Comparison of ENCODE assay signal across 15 cellular contexts in genomic region chr17:47176438-47176837, GRCh38. TPM values are rescaled to one million over a fixed set of nuclear protein-coding genes. Genes with fewer than 3 reads are reported as not detected.
DNase-seq lines count a peak whose midpoint lies in the region; ATAC-seq, FAIRE-seq and TF ChIP-seq lines count a peak whose summit lies in the region.
"Had no signal": no experiment of that assay in that cellular context is flagged by ENCODE, and none has a peak within 500 bp of the region (broad histone marks: within the 10 kb centered on the region; RNA-seq: fewer than 3 reads in every experiment).

No MANE protein-coding gene starts in this region.

- H3K4me3 ChIP-seq in K562: no peak overlapping the region
- H3K4me3 ChIP-seq in thyroid gland (replicated peaks in 1 of 3): no peak overlapping the region
- H3K4me3 ChIP-seq: HAP-1 had no signal

- no peaks in the 10 kb centered on the region; the same call in 1 of the 2 replicates for H4K20me1 ChIP-seq in K562 (replicated peaks; ENCODE audit: control insufficient read depth, insufficient read depth, low read length)

- H3K36me3 Mint-ChIP-seq in natural killer cell (no peaks in the 10 kb centered on the region), glutamatergic neuron (ENCODE audit: unreplicated experiment) (no peaks in the 10 kb centered on the region)
- H3K36me3 Mint-ChIP-seq in natural killer cell treated with Interleukin-12 subunit alpha and Interleukin-12 subunit beta and Interleukin-15 and Interleukin-18, amount 100 ng/mL, for 72 hours: peaks cover 17% of the 10 kb centered on the region

- H3K36me3 ChIP-seq in K562 (ENCODE audit: control insufficient read depth, insufficient read depth, low read length) (peaks cover 89% of the 10 kb centered on the region), thyroid gland (peaks cover 5 to 13% of the 10 kb centered on the region in 2 donors)

- H3K27me3 ChIP-seq in K562 (ENCODE audit: control insufficient read depth in 2 of 2, insufficient read depth in 2 of 2, low read length in 2 of 2) (no peaks in the 10 kb centered on the region), thyroid gland (no peaks in the 10 kb centered on the region)

- no peak for TF ChIP-seq EP300 in K562 (IDR thresholded peaks at IDR 0.05; ENCODE audit: low read length)

- H3K4me1 Mint-ChIP-seq in natural killer cell: peaks cover 35 to 47% of the 10 kb centered on the region in 2 donors
- peaks cover 35 to 40% of the 10 kb centered on the region in 2 donors for H3K4me1 Mint-ChIP-seq in natural killer cell treated with Interleukin-12 subunit alpha and Interleukin-12 subunit beta and Interleukin-15 and Interleukin-18, amount 100 ng/mL, for 72 hours (ENCODE audit: low read depth in 2 of 2)
- peaks cover 6% of the 10 kb centered on the region for H3K4me1 Mint-ChIP-seq in glutamatergic neuron (ENCODE audit: low read depth, unreplicated experiment)

- no peak for TF ChIP-seq RAD21 in K562 (CRISPR knock-in tag; conservative IDR thresholded peaks at IDR 0.05 in 1 of 2, IDR thresholded peaks at IDR 0.05 in 1 of 2)

- H3K4me2 ChIP-seq in K562 (ENCODE audit: insufficient read depth, low read length): no peak overlapping the region

- in situ Hi-C loops in K562 (cut with MboI): no loop called here

- H3K9me1 ChIP-seq in K562 (ENCODE audit: control insufficient read depth, insufficient read depth, low read length): no peaks in the 10 kb centered on the region

- H2AFZ ChIP-seq in K562 (ENCODE audit: low read depth, low read length): no peak overlapping the region

- no peak overlapping the region for H3K9ac ChIP-seq in K562 (ENCODE audit: insufficient read depth in 1 of 2, low read depth in 2 of 2, low read length in 2 of 2)

- peaks cover 99% of the 10 kb centered on the region for H3K79me2 ChIP-seq in K562 (ENCODE audit: control insufficient read depth, insufficient read depth, low read length)

- H3K27ac ChIP-seq in K562 (ENCODE audit: extremely low read depth, low read depth, low read length) (peak overlapping the region; percentile 45; the same call in 1 of the 3 replicates), thyroid gland (peak overlapping the region; percentile 88 to 90 (median 90))

- WGBS in K562 (ENCODE audit: insufficient coverage, low coverage, missing lambda C conversion rate): 39% methylated on average over 2 of the region's 2 CpGs
- 71 to 73% methylated on average over 2 of the region's 2 CpGs for WGBS in thyroid gland, 2 donors

- intact Hi-C loops in natural killer cell (cut with micrococcal nuclease): no loop called here
- intact Hi-C loops in K562 (cut with micrococcal nuclease): loop anchor here (5.0 kb wide), 1 partner anchor 36 kb away; no protein-coding TSS in a partner anchor
- intact Hi-C loops in thyroid gland (cut with DNase I): no loop called here

- H3K27ac Mint-ChIP-seq in natural killer cell (peak overlapping the region; percentile 10 to 34), glutamatergic neuron (ENCODE audit: unreplicated experiment) (no peak overlapping the region)
- peak overlapping the region in 1 of 2 donors; percentile 20 for H3K27ac Mint-ChIP-seq in natural killer cell treated with Interleukin-12 subunit alpha and Interleukin-12 subunit beta and Interleukin-15 and Interleukin-18, amount 100 ng/mL, for 72 hours

- DNase-seq in natural killer cell (no peak), OCI-M1 (lab: John Stamatoyannopoulos, UW) (peak; percentile 49), K562 (ENCODE audit: extremely low read depth in 1 of 4, low spot score in 3 of 4) (peak in 1 of 4 experiments; percentile 17), thyroid gland (no peak), glutamatergic neuron (no peak), NCI-H2107 (lab: John Stamatoyannopoulos, UW) (no peak)
- no peak for DNase-seq in natural killer cell treated with Interleukin-12 subunit alpha and Interleukin-12 subunit beta and Interleukin-15 and Interleukin-18, amount 100 ng/mL, for 72 hours (ENCODE audit: low spot score)
- no peak for DNase-seq in activated CD4-positive, CD25-positive, alpha-beta regulatory T cell treated with anti-CD3 and anti-CD28 coated beads, Interleukin-2, amount 50 U/mL, for 72 hours
- DNase-seq: Kasumi-1, MV-4-11, NCI-H1436, NCI-H2029 treated with DMSO at 0.1 percent for 48 hours, NCI-H524 treated with DMSO at 0.1 percent for 48 hours had no signal

- CTCF ChIA-PET in K562 (lab: Yijun Ruan, JAX; ENCODE audit: low intra/inter-chr PET ratio): no interaction called here

- no peak for TF ChIP-seq CTCF in natural killer cell (IDR thresholded peaks at IDR 0.05)
- TF ChIP-seq CTCF in K562 (IDR thresholded peaks at IDR 0.05 in 2 of 3, conservative IDR thresholded peaks at IDR 0.05 in 1 of 3; ENCODE audit: insufficient read depth in 2 of 3, low read depth in 1 of 3, low read length in 3 of 3): no peak
- no peak for TF ChIP-seq CTCF in thyroid gland (IDR thresholded peaks at IDR 0.05)
- no peak for TF ChIP-seq CTCF in glutamatergic neuron (IDR thresholded peaks at IDR 0.05; ENCODE audit: partially characterized antibody, unreplicated experiment)

- FAIRE-seq in K562 (lab: Jason Lieb, UNC): no peak

- POLR2A ChIA-PET in K562 (lab: Yijun Ruan, JAX): no interaction called here

- ATAC-seq in natural killer cell (no peak), K562 (peak; percentile 48)
- ATAC-seq in natural killer cell treated with Interleukin-12 subunit alpha and Interleukin-12 subunit beta and Interleukin-15 and Interleukin-18, amount 100 ng/mL, for 72 hours: no peak

- no peaks in the 10 kb centered on the region for H3K9me3 Mint-ChIP-seq in natural killer cell
- no peaks in the 10 kb centered on the region for H3K9me3 Mint-ChIP-seq in natural killer cell treated with Interleukin-12 subunit alpha and Interleukin-12 subunit beta and Interleukin-15 and Interleukin-18, amount 100 ng/mL, for 72 hours
- no peaks in the 10 kb centered on the region for H3K9me3 Mint-ChIP-seq in glutamatergic neuron (ENCODE audit: unreplicated experiment)

- TF ChIP-seq POLR2A in K562 (conservative IDR thresholded peaks at IDR 0.05) (peak; percentile 93), thyroid gland (IDR thresholded peaks at IDR 0.05) (no peak)

- peaks cover 10 to 16% of the 10 kb centered on the region in 2 experiments; a peak in 4 of 5 replicates for H3K4me1 ChIP-seq in K562 (replicated peaks in 1 of 2; ENCODE audit: control insufficient read depth in 2 of 2, insufficient read depth in 2 of 2, low read length in 2 of 2)
- H3K4me1 ChIP-seq in thyroid gland: peaks cover 70 to 75% of the 10 kb centered on the region in 2 donors

- BruUV-seq in K562 (replicated peaks; lab: Mats Ljungman, UMichigan): no TSS peak

- no peak overlapping the region for H3K4me3 Mint-ChIP-seq in natural killer cell
- H3K4me3 Mint-ChIP-seq in natural killer cell treated with Interleukin-12 subunit alpha and Interleukin-12 subunit beta and Interleukin-15 and Interleukin-18, amount 100 ng/mL, for 72 hours: no peak overlapping the region
- H3K4me3 Mint-ChIP-seq in glutamatergic neuron (ENCODE audit: unreplicated experiment): no peak overlapping the region

- H3K9me3 ChIP-seq in K562 (replicated peaks; ENCODE audit: control insufficient read depth, insufficient read depth, low read depth, low read length) (no peaks in the 10 kb centered on the region), thyroid gland (no peaks in the 10 kb centered on the region)
- H3K9me3 ChIP-seq: HAP-1 had no signal

- no peaks in the 10 kb centered on the region for H3K27me3 Mint-ChIP-seq in natural killer cell (ENCODE audit: low read depth in 2 of 2)
- no peaks in the 10 kb centered on the region for H3K27me3 Mint-ChIP-seq in natural killer cell treated with Interleukin-12 subunit alpha and Interleukin-12 subunit beta and Interleukin-15 and Interleukin-18, amount 100 ng/mL, for 72 hours
- H3K27me3 Mint-ChIP-seq in glutamatergic neuron (ENCODE audit: unreplicated experiment): no peaks in the 10 kb centered on the region

RNA-seq across cellular contexts. Expression of gene CDC27, which starts 12.7 kb away (rescaled TPM):
- 10 to 100 TPM; 77.3 to 87.3 (median 78.8) TPM for total RNA-seq in natural killer cell
- total RNA-seq in natural killer cell treated with Interleukin-12 subunit alpha and Interleukin-12 subunit beta and Interleukin-15 and Interleukin-18, amount 100 ng/mL, for 72 hours: 100 to 1,000 TPM; 134 to 141 TPM
- 143 and 304 TPM in 2 replicates for total RNA-seq in K562 (2011; cell fraction: chromatin; rRNA removed; ENCODE audit: low replicate concordance)
- 50.0 and 59.6 TPM in 2 replicates for total RNA-seq in K562 (2011; cell fraction: nucleolus; rRNA removed)
- 94.1 and 102 TPM in 2 replicates for total RNA-seq in K562 (2011; cell fraction: nucleoplasm; rRNA removed)
- 79.5 and 81.0 TPM in 2 replicates for total RNA-seq in K562 (2014; rRNA removed)
- total RNA-seq in K562 (2014; rRNA removed; fragmentation: Illumina TruSeq; extraction: Trizol): 102 and 118 TPM in 2 replicates
- total RNA-seq in K562 (2015; rRNA removed; fragmentation: Illumina TruSeq; extraction: Trizol): 83.0 and 94.1 TPM in 2 replicates
- total RNA-seq in K562 (2021): 117 and 119 TPM in 2 replicates
- 119 and 155 TPM in 2 replicates for polyA plus RNA-seq in K562 (2011; rRNA removed)
- 67.7 and 77.1 TPM in 2 replicates for polyA plus RNA-seq in K562 (2011; cell fraction: cytosol; rRNA removed)
- 118 and 164 TPM in 2 replicates for polyA plus RNA-seq in K562 (2011; cell fraction: nucleus; rRNA removed)
- 36.5 and 85.2 TPM in 2 replicates for polyA plus RNA-seq in K562 (2012)
- polyA plus RNA-seq in K562 (2014; fragmentation: Illumina TruSeq; extraction: Trizol): 94.1 and 104 TPM in 2 replicates
- 10 to 100 TPM; 28.6 to 34.5 TPM for polyA plus RNA-seq in K562 (2014; fragmentation: Nextera tagmentation; extraction: Ambion mirVana)
- 41.9 and 48.3 TPM in 2 replicates for polyA plus RNA-seq in K562 (2014; rRNA removed)
- polyA minus RNA-seq in K562 (2011; rRNA and poly(A)+ RNA removed): 353 and 364 TPM in 2 replicates
- 95.5 and 126 TPM in 2 replicates for polyA minus RNA-seq in K562 (2011; cell fraction: cytosol; rRNA and poly(A)+ RNA removed)
- polyA minus RNA-seq in K562 (2011; cell fraction: nucleus; rRNA and poly(A)+ RNA removed): 34.6 and 86.0 TPM in 2 replicates
- total RNA-seq in thyroid gland: 100 to 1,000 TPM; 124 to 195 (median 181) TPM
- 94.6 TPM for total RNA-seq in glutamatergic neuron (ENCODE audit: unreplicated experiment)

RNA-seq across cellular contexts. Expression of gene MYL4, which starts 32.7 kb away (rescaled TPM):
- total RNA-seq in natural killer cell (under 1 TPM in 1 of 3 donors, not detected in 2; 0.33 TPM), K562 (2014; rRNA removed) (170 and 213 TPM in 2 replicates), K562 (2014; rRNA removed; fragmentation: Illumina TruSeq; extraction: Trizol) (83.5 and 117 TPM in 2 replicates), K562 (2015; rRNA removed; fragmentation: Illumina TruSeq; extraction: Trizol) (149 TPM in 2 replicates), K562 (2021) (177 and 183 TPM in 2 replicates), thyroid gland (10 to 100 TPM in 1 of 4 donors, 1 to 10 TPM in 3; 5.2 to 11.0 (median 6.2) TPM), glutamatergic neuron (ENCODE audit: unreplicated experiment) (7.6 TPM)
- 1 to 10 TPM in 1 of 2 donors, under 1 TPM in 1; 0.92 to 1.1 TPM for total RNA-seq in natural killer cell treated with Interleukin-12 subunit alpha and Interleukin-12 subunit beta and Interleukin-15 and Interleukin-18, amount 100 ng/mL, for 72 hours
- 69.7 and 135 TPM in 2 replicates for total RNA-seq in K562 (2011; cell fraction: chromatin; rRNA removed; ENCODE audit: low replicate concordance)
- total RNA-seq in K562 (2011; cell fraction: nucleolus; rRNA removed): 127 and 133 TPM in 2 replicates
- 109 and 110 TPM in 2 replicates for total RNA-seq in K562 (2011; cell fraction: nucleoplasm; rRNA removed)
- polyA plus RNA-seq in K562 (2011; rRNA removed) (221 and 324 TPM in 2 replicates), K562 (2014; fragmentation: Illumina TruSeq; extraction: Trizol) (252 and 284 TPM in 2 replicates), K562 (2014; fragmentation: Nextera tagmentation; extraction: Ambion mirVana) (100 to 1,000 TPM; 287 to 423 TPM), K562 (2014; rRNA removed) (319 and 378 TPM in 2 replicates)
- 287 and 309 TPM in 2 replicates for polyA plus RNA-seq in K562 (2011; cell fraction: cytosol; rRNA removed)
- polyA plus RNA-seq in K562 (2011; cell fraction: nucleus; rRNA removed): 346 and 397 TPM in 2 replicates
- polyA plus RNA-seq in K562 (2012): 170 and 179 TPM in 2 replicates
- 90.7 and 106 TPM in 2 replicates for polyA minus RNA-seq in K562 (2011; rRNA and poly(A)+ RNA removed)
- polyA minus RNA-seq in K562 (2011; cell fraction: cytosol; rRNA and poly(A)+ RNA removed): 34.9 and 40.8 TPM in 2 replicates
- 29.5 and 45.3 TPM in 2 replicates for polyA minus RNA-seq in K562 (2011; cell fraction: nucleus; rRNA and poly(A)+ RNA removed)
- total RNA-seq: SK-MEL-5 had no signal
